In genomic region chr5:123371575-123372179, GRCh38 we compare ENCODE assay signal across 9 cellular contexts. TPM values are rescaled to one million over a fixed set of nuclear protein-coding genes. Genes with fewer than 3 reads are reported as not detected.
DNase-seq lines count a peak whose midpoint lies in the region; ATAC-seq, FAIRE-seq and TF ChIP-seq lines count a peak whose summit lies in the region.
"Had no signal": no experiment of that assay in that cellular context is flagged by ENCODE, and none has a peak within 500 bp of the region (broad histone marks: within the 10 kb centered on the region; RNA-seq: fewer than 3 reads in every experiment).

No MANE protein-coding gene starts in this region.

- no peak overlapping the region for H3K27ac ChIP-seq in stomach

- ATAC-seq in activated CD4-positive, CD25-positive, alpha-beta regulatory T cell treated with anti-CD3 and anti-CD28 coated beads, Interleukin-2, amount 50 U/mL, for 24 hours = no peak
- ATAC-seq in GM21717 (IDR thresholded peaks at IDR 0.05; ENCODE audit: unreplicated experiment) = no peak
- ATAC-seq: stimulated activated effector memory CD8-positive, alpha-beta T cell treated with anti-CD3 and anti-CD28 coated beads, Interleukin-12 subunit alpha, Interleukin-12 subunit beta, amount 100 ng/mL, for 72 hours had no signal

- H3K4me3 ChIP-seq in kidney epithelial cell (ENCODE audit: low read depth, low read length) = no peak overlapping the region
- no peak overlapping the region for H3K4me3 ChIP-seq in stomach

- no peaks in the 10 kb centered on the region for H3K36me3 ChIP-seq in kidney epithelial cell (ENCODE audit: control insufficient read depth, insufficient read depth, low read length)
- peaks cover 18 to 62% (median 56%) of the 10 kb centered on the region in 4 donors for H3K36me3 ChIP-seq in stomach

- FAIRE-seq in GM12892 (lab: Jason Lieb, UNC) = no peak

- TF ChIP-seq CTCF in kidney epithelial cell (IDR thresholded peaks at IDR 0.05; ENCODE audit: insufficient read depth, low read length, poor library complexity, severe bottlenecking) (peak; percentile 65), stomach (IDR thresholded peaks at IDR 0.05) (peak in 4 of 7 experiments; percentile 13 to 35 (median 16))

- 90 to 95% (median 93%) methylated on average over 4 of the region's 4 CpGs for WGBS in stomach, 5 donors

- TF ChIP-seq POLR2A in stomach (IDR thresholded peaks at IDR 0.05) (no peak), GM12892 (IDR thresholded peaks at IDR 0.05; ENCODE audit: low read depth, low read length) (no peak)

- peaks cover 0 to 3% (median 0%) of the 10 kb centered on the region in 4 donors for H3K4me1 ChIP-seq in stomach

- no peak for TF ChIP-seq EP300 in stomach (IDR thresholded peaks at IDR 0.05)

- intact Hi-C loops in stomach (cut with DNase I; ENCODE audit: low total_unique reads) = no loop called here

- H3K27me3 ChIP-seq in kidney epithelial cell (ENCODE audit: control insufficient read depth, insufficient read depth, low read length) (no peaks in the 10 kb centered on the region), stomach (no peaks in the 10 kb centered on the region)

- no peaks in the 10 kb centered on the region for H3K9me3 ChIP-seq in stomach

- DNase-seq in activated CD4-positive, CD25-positive, alpha-beta regulatory T cell (lab: John Stamatoyannopoulos, UW) = peak in 3 of 4 experiments; percentile 0 to 2 (median 0)
- DNase-seq in NCI-H2029 (lab: John Stamatoyannopoulos, UW) = peak; percentile 1
- DNase-seq in amniotic epithelial cell (ENCODE audit: low read depth) = peak; percentile 24
- DNase-seq in kidney epithelial cell (ENCODE audit: low read depth) = no peak
- peak; percentile 42 for DNase-seq in stomach
- no peak for DNase-seq in GM12892 (ENCODE audit: insufficient read length)

RNA-seq across cellular contexts. Expression of gene CEP120, which starts 51.5 kb away (rescaled TPM):
- total RNA-seq in kidney epithelial cell = 16.4 and 20.1 TPM in 2 replicates
- 10 to 100 TPM in 3 of 5 donors, 1 to 10 TPM in 2; 3.5 to 27.5 (median 12.5) TPM for total RNA-seq in stomach
- 1 to 10 TPM; 3.7 to 5.8 (median 4.0) TPM for polyA plus RNA-seq in stomach
- polyA plus RNA-seq in GM12892 (2012; ENCODE audit: missing spikeins) = 10.5 TPM

Comparison
In these comparisons a context has a peak if more than half of its experiments do, and no peak if none do; other contexts are left out.
1. DNase-seq: peak in activated CD4-positive, CD25-positive, alpha-beta regulatory T cell (3 of 4), NCI-H2029 (single experiment), amniotic epithelial cell (single experiment) and stomach (single experiment); none in kidney epithelial cell (single experiment) and GM12892 (single experiment).